Comparison of ENCODE assay signal across 9 cellular contexts in the genomic region with DNA sequence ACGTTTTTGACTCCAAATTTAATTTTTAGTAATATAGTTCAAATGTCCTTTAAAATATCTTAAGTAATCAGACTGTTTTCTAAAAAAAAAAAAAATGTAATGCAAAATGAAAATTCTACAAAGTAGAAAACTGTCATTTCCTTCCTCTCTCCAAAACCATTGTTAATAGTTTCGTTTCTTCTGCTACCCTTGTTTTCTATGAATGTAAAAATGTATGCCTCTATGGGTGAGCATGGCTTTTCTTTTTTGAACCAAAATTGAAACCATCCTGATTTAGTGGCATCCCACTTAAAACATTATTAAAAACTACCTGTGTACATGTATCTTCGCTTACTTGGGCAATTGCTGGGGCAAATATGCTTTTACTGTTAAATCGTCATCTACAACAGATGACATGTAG.
A peak's percentile ranks its signal among the peaks of the same experiment; 100 is the strongest.
DNase-seq lines count a peak whose midpoint lies in the region; ATAC-seq and TF ChIP-seq lines count a peak whose summit lies in the region.
"Had no signal": no experiment of that assay in that cellular context is flagged by ENCODE, and none has a peak within 500 bp of the region (broad histone marks: within the 10 kb centered on the region; RNA-seq: fewer than 3 reads in every experiment).

No MANE protein-coding gene starts in this region.

- no peaks in the 10 kb centered on the region for H3K36me3 ChIP-seq in gastrocnemius medialis
- H3K36me3 ChIP-seq: WERI-Rb-1 had no signal

- no peaks in the 10 kb centered on the region for H3K27me3 ChIP-seq in gastrocnemius medialis

- peak overlapping the region; percentile 19 to 64 (median 52) for H3K27ac ChIP-seq in gastrocnemius medialis
- H3K27ac ChIP-seq: WERI-Rb-1 had no signal

- peaks cover 19% of the 10 kb centered on the region for H3K36me3 Mint-ChIP-seq in activated naive CD8-positive, alpha-beta T cell treated with anti-CD3 and anti-CD28 coated beads, Interleukin-2, amount 10 ng/mL, durations not matched to agents 7 days and 5 days

- no peak for TF ChIP-seq POLR2A in gastrocnemius medialis (IDR thresholded peaks at IDR 0.05)

- H3K4me3 Mint-ChIP-seq in activated naive CD8-positive, alpha-beta T cell treated with anti-CD3 and anti-CD28 coated beads, Interleukin-2, amount 10 ng/mL, durations not matched to agents 7 days and 5 days: peak overlapping the region; percentile 89

- H3K4me1 Mint-ChIP-seq in activated naive CD8-positive, alpha-beta T cell treated with anti-CD3 and anti-CD28 coated beads, Interleukin-2, amount 10 ng/mL, durations not matched to agents 7 days and 5 days: peaks cover 67% of the 10 kb centered on the region

- peak overlapping the region; percentile 98 for H3K27ac Mint-ChIP-seq in activated naive CD8-positive, alpha-beta T cell treated with anti-CD3 and anti-CD28 coated beads, Interleukin-2, amount 10 ng/mL, durations not matched to agents 7 days and 5 days

- intact Hi-C loops in gastrocnemius medialis (cut with DNase I; ENCODE audit: low total_unique reads): no loop called here

- in situ Hi-C loops in gastrocnemius medialis (cut with MboI; ENCODE audit: low sequenced_read_pairs in 4 of 4): no loop called here

- H3K9me3 ChIP-seq in gastrocnemius medialis: no peaks in the 10 kb centered on the region

- no peaks in the 10 kb centered on the region for H3K27me3 Mint-ChIP-seq in activated naive CD8-positive, alpha-beta T cell treated with anti-CD3 and anti-CD28 coated beads, Interleukin-2, amount 10 ng/mL, durations not matched to agents 7 days and 5 days

- ATAC-seq in GM19351 (IDR thresholded peaks at IDR 0.05; ENCODE audit: unreplicated experiment): peak; percentile 33
- peak; percentile 21 for ATAC-seq in HG03066 (IDR thresholded peaks at IDR 0.05; ENCODE audit: low read depth, unreplicated experiment)
- peak; percentile 41 for ATAC-seq in activated naive CD8-positive, alpha-beta T cell treated with anti-CD3 and anti-CD28 coated beads, Interleukin-2, amount 10 ng/mL, durations not matched to agents 7 days and 5 days (ENCODE audit: low read depth)
- no peak for ATAC-seq in gastrocnemius medialis

- DNase-seq in activated naive CD8-positive, alpha-beta T cell treated with anti-CD3 and anti-CD28 coated beads, Interleukin-2, amount 10 ng/mL, durations not matched to agents 7 days and 5 days: no peak
- DNase-seq in gastrocnemius medialis (no peak), nucleus accumbens (lab: John Stamatoyannopoulos, UW) (no peak), NCI-H128 (lab: John Stamatoyannopoulos, UW; ENCODE audit: unreplicated experiment) (no peak)
- no peak for DNase-seq in stimulated activated CD4-positive, alpha-beta T cell treated with anti-CD3 and anti-CD28 coated beads, Interleukin-1b, Interleukin-23, amount 100 ng/mL, for 48 hours
- no peak for DNase-seq in activated CD4-positive, alpha-beta T cell treated with anti-CD3 and anti-CD28 coated beads for 1 hour
- DNase-seq: WERI-Rb-1 had no signal

- POLR2A ChIA-PET in activated naive CD8-positive, alpha-beta T cell treated with anti-CD3 and anti-CD28 coated beads, Interleukin-2, amount 10 ng/mL, durations not matched to agents 7 days and 5 days (lab: Charles Lee): interaction anchor here (1.0 kb wide), 1 partner anchor 16 kb away, joined by 3 read pairs; no protein-coding TSS in a partner anchor

- H3K4me3 ChIP-seq in gastrocnemius medialis: peak overlapping the region in 1 of 4 donors; percentile 3

- H3K4me1 ChIP-seq in gastrocnemius medialis: peaks cover 49 to 53% of the 10 kb centered on the region in 2 donors

- no peaks in the 10 kb centered on the region for H3K9me3 Mint-ChIP-seq in activated naive CD8-positive, alpha-beta T cell treated with anti-CD3 and anti-CD28 coated beads, Interleukin-2, amount 10 ng/mL, durations not matched to agents 7 days and 5 days

- no peak for TF ChIP-seq CTCF in gastrocnemius medialis (IDR thresholded peaks at IDR 0.05 in 4 of 5, conservative IDR thresholded peaks at IDR 0.05 in 1 of 5)

Comparison
In these comparisons a context has a peak if more than half of its experiments do, and no peak if none do; other contexts are left out.
1. ATAC-seq: peak in GM19351 (single experiment), HG03066 (single experiment) and activated naive CD8-positive, alpha-beta T cell treated with anti-CD3 and anti-CD28 coated beads, Interleukin-2, amount 10 ng/mL, durations not matched to agents 7 days and 5 days (single experiment); none in gastrocnemius medialis (0 of 2).